ENCODE assay signal across 8 cellular contexts in the genomic region with DNA sequence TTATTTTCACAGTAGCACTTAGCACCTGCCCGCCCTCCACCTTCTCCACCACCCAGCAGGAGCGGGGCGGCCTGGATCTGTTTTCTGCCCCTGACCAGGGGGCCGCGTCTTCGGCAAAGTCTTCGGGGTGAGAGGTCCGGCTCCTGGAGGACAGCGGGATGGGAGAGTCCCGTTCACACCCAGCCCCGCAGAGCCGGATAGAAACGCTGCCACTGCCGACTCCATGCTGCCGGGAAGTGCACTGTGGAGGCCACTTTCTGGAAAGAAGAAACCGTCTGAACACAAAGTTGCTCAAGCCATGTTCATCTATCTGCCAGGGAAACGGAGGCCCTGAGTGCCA. TPM values are rescaled to one million over a fixed set of nuclear protein-coding genes. Genes with fewer than 3 reads are reported as not detected.
A peak's percentile ranks its signal among the peaks of the same experiment; 100 is the strongest.
DNase-seq lines count a peak whose midpoint lies in the region; ATAC-seq and TF ChIP-seq lines count a peak whose summit lies in the region.

No MANE protein-coding gene starts in this region.

- H3K4me3 ChIP-seq in A673 (ENCODE audit: low read depth, low read length, poor library complexity, severe bottlenecking) (peak overlapping the region; percentile 13), muscle layer of colon (ENCODE audit: low read depth in 1 of 2, low read length in 2 of 2) (peak overlapping the region; percentile 52 to 65)

- intact Hi-C loops in A673 (cut with micrococcal nuclease; ENCODE audit: unreplicated experiment): loop anchor here (10.0 kb wide), 1 partner anchor 64 kb away; no protein-coding TSS in a partner anchor

- H3K9me3 Mint-ChIP-seq in effector memory CD8-positive, alpha-beta T cell: no peaks in the 10 kb centered on the region

- POLR2A ChIA-PET in A673 (lab: Charles Lee; ENCODE audit: low non-redundant PET): no interaction called here

- peaks cover 9 to 11% of the 10 kb centered on the region in 2 donors for H3K4me1 Mint-ChIP-seq in effector memory CD8-positive, alpha-beta T cell (ENCODE audit: low read depth in 2 of 2)

- H3K36me3 ChIP-seq in A673 (ENCODE audit: insufficient read depth, low read length, poor library complexity, severe bottlenecking) (no peaks in the 10 kb centered on the region), muscle layer of colon (ENCODE audit: insufficient read depth, low read length) (no peaks in the 10 kb centered on the region)

- CTCF ChIA-PET in A673 (lab: Charles Lee): no interaction called here

- no peak overlapping the region for H3K9ac ChIP-seq in muscle layer of colon (ENCODE audit: low read length)

- peak overlapping the region; percentile 31 to 89 for H3K27ac Mint-ChIP-seq in effector memory CD8-positive, alpha-beta T cell

- DNase-seq in A673 (ENCODE audit: low spot score): no peak
- DNase-seq in effector memory CD8-positive, alpha-beta T cell: no peak
- DNase-seq in NAMALWA (ENCODE audit: low spot score): no peak
- no peak for DNase-seq in superior temporal gyrus (ENCODE audit: extremely low spot score)

- no peaks in the 10 kb centered on the region for H3K36me3 Mint-ChIP-seq in effector memory CD8-positive, alpha-beta T cell (ENCODE audit: insufficient read depth)

- BruUV-seq in A673 (replicated peaks; lab: Mats Ljungman, UMichigan): no TSS peak

- H3K27me3 ChIP-seq in A673 (replicated peaks; ENCODE audit: insufficient read depth, low read depth, low read length, poor library complexity) (no peaks in the 10 kb centered on the region), muscle layer of colon (ENCODE audit: control insufficient read depth in 1 of 2, insufficient read depth in 2 of 2, low read length in 2 of 2) (no peaks in the 10 kb centered on the region)

- no peaks in the 10 kb centered on the region for H3K4me1 ChIP-seq in A673 (ENCODE audit: insufficient read depth, low read length, poor library complexity, severe bottlenecking)
- H3K4me1 ChIP-seq in muscle layer of colon (ENCODE audit: insufficient read depth, low read length): peaks cover 34% of the 10 kb centered on the region

- TF ChIP-seq CTCF in A673 (conservative IDR thresholded peaks at IDR 0.05; ENCODE audit: low read depth, low read length): no peak

- ATAC-seq in HG02678 (IDR thresholded peaks at IDR 0.05; ENCODE audit: unreplicated experiment) (peak; percentile 10), HG03342 (IDR thresholded peaks at IDR 0.05; ENCODE audit: unreplicated experiment) (no peak), HG02840 (IDR thresholded peaks at IDR 0.05; ENCODE audit: low FRiP score, unreplicated experiment) (no peak)
- peak; percentile 40 for ATAC-seq in effector memory CD8-positive, alpha-beta T cell (replicated peaks)

- H3K4me3 Mint-ChIP-seq in effector memory CD8-positive, alpha-beta T cell: peak overlapping the region; percentile 85 to 90

- H3K9me3 ChIP-seq in A673 (ENCODE audit: low read depth, low read length, poor library complexity, severe bottlenecking) (no peaks in the 10 kb centered on the region), muscle layer of colon (ENCODE audit: low read length) (no peaks in the 10 kb centered on the region)

- peaks cover 51 to 75% of the 10 kb centered on the region in 2 donors for H3K27me3 Mint-ChIP-seq in effector memory CD8-positive, alpha-beta T cell

- H3K27ac ChIP-seq in A673 (ENCODE audit: low read depth, low read length, poor library complexity, severe bottlenecking): no peak overlapping the region
- H3K27ac ChIP-seq in muscle layer of colon (ENCODE audit: low read depth, low read length): no peak overlapping the region

RNA-seq across cellular contexts. Expression of a gene that starts 14.5 kb away (rescaled TPM):
- total RNA-seq in A673 (2021): 10.1 and 11.5 TPM in 2 replicates

Comparison
In these comparisons a context has a peak if more than half of its experiments do, and no peak if none do; other contexts are left out.
1. ATAC-seq: peak in HG02678 (single experiment) and effector memory CD8-positive, alpha-beta T cell (single experiment); none in HG03342 (single experiment) and HG02840 (single experiment).